In the genomic region with DNA sequence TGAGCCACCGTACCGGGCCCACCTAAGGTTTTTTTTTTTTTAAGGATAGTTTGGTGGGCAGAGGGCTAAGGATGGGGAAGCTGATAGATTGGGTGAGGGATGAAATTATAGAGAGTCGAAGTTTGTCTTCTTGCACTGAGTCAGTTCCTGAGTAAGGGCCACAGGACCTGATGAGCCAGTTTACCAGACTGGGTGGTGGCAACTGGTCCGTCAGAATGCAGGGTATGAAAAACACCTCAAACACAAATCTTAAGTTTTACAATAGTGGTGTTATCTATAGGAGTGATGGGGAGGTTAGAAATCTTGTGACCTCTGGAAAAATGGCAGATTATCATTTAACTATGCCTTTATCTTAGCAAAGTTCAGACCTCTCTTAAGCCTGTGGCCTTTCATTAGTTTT, we compare ENCODE assay signal across 18 cellular contexts. TPM values are rescaled to one million over a fixed set of nuclear protein-coding genes. Genes with fewer than 3 reads are reported as not detected.
DNase-seq lines count a peak whose midpoint lies in the region; ATAC-seq, FAIRE-seq and TF ChIP-seq lines count a peak whose summit lies in the region.
"Had no signal": no experiment of that assay in that cellular context is flagged by ENCODE, and none has a peak within 500 bp of the region (broad histone marks: within the 10 kb centered on the region; RNA-seq: fewer than 3 reads in every experiment).

No MANE protein-coding gene starts in this region.

- H3K79me2 ChIP-seq in DOHH2 (ENCODE audit: control insufficient read depth, low read length) (peaks cover 51% of the 10 kb centered on the region), PC-3 (ENCODE audit: low read length) (peaks cover 46% of the 10 kb centered on the region), smooth muscle cell (ENCODE audit: low read depth) (peaks cover 9% of the 10 kb centered on the region)

- H3K4me2 ChIP-seq in DOHH2 (ENCODE audit: low read length), result 0 out of 2 replicates have a peak overlapping the region, but pooled peaks have one; percentile 0
- peak overlapping the region; percentile 90 for H3K4me2 ChIP-seq in PC-3 (ENCODE audit: low read length)
- no peak overlapping the region for H3K4me2 ChIP-seq in smooth muscle cell
- H3K4me2 ChIP-seq: GM23338 had no signal

- H3K9ac ChIP-seq in PC-3 (ENCODE audit: low read length), result no peak overlapping the region
- H3K9ac ChIP-seq in smooth muscle cell (ENCODE audit: low read depth), result no peak overlapping the region

- H4K20me1 ChIP-seq in DOHH2 (ENCODE audit: control insufficient read depth, insufficient read depth, low read depth, low read length), result no peaks in the 10 kb centered on the region
- peaks cover 4% of the 10 kb centered on the region; the same call in 1 of the 2 replicates for H4K20me1 ChIP-seq in PC-3 (ENCODE audit: low read length)
- H4K20me1 ChIP-seq in smooth muscle cell (ENCODE audit: low read depth), result no peaks in the 10 kb centered on the region

- intact Hi-C loops in PC-3 (cut with micrococcal nuclease), result no loop called here

- TF ChIP-seq CTCF in DOHH2 (IDR thresholded peaks at IDR 0.05; ENCODE audit: low read depth, low read length, poor library complexity, severe bottlenecking) (no peak), PC-3 (conservative IDR thresholded peaks at IDR 0.05; ENCODE audit: low read depth, low read length) (no peak), smooth muscle cell (IDR thresholded peaks at IDR 0.05; ENCODE audit: borderline replicate concordance, insufficient read depth, poor library complexity, severe bottlenecking) (no peak)

- H3K27ac ChIP-seq in DOHH2 (ENCODE audit: low read depth, low read length) (no peak overlapping the region), PC-3 (ENCODE audit: low read length) (peak overlapping the region; percentile 53), esophagus (ENCODE audit: low read depth in 2 of 2, low read length in 1 of 2) (peak overlapping the region; percentile 52 to 76), smooth muscle cell (ENCODE audit: low read depth) (peak overlapping the region; percentile 42), small intestine (ENCODE audit: low read depth in 1 of 2, low read length in 1 of 2) (no peak overlapping the region)
- H3K27ac ChIP-seq: C4-2B had no signal

- H3K4me1 ChIP-seq in DOHH2 (ENCODE audit: control insufficient read depth, low read length) (peaks cover 42% of the 10 kb centered on the region), PC-3 (ENCODE audit: insufficient read depth, low read length) (peaks cover 36% of the 10 kb centered on the region), esophagus (ENCODE audit: control insufficient read depth in 2 of 2, insufficient read depth in 2 of 2, low read length in 1 of 2) (no peaks in the 10 kb centered on the region), smooth muscle cell (ENCODE audit: low read depth) (peaks cover 7% of the 10 kb centered on the region), small intestine (ENCODE audit: control insufficient read depth in 2 of 2, insufficient read depth in 1 of 2, low read depth in 1 of 2, low read length in 1 of 2) (peaks cover 0 to 2% of the 10 kb centered on the region in 2 donors)
- H3K4me1 ChIP-seq: BE2C had no signal

- H3K9me3 ChIP-seq in DOHH2 (ENCODE audit: control insufficient read depth, insufficient read depth, low read length), result no peaks in the 10 kb centered on the region
- peaks cover 15% of the 10 kb centered on the region; the same call in 1 of the 2 replicates for H3K9me3 ChIP-seq in PC-3 (ENCODE audit: low read length)
- peaks cover 6 to 8% of the 10 kb centered on the region in 2 donors for H3K9me3 ChIP-seq in esophagus (ENCODE audit: control insufficient read depth in 2 of 2, insufficient read depth in 1 of 2, low read depth in 1 of 2, low read length in 1 of 2)
- H3K9me3 ChIP-seq in smooth muscle cell (replicated peaks; ENCODE audit: low read depth), result no peaks in the 10 kb centered on the region
- no peaks in the 10 kb centered on the region for H3K9me3 ChIP-seq in small intestine (ENCODE audit: control insufficient read depth, low read depth)
- H3K9me3 ChIP-seq: BE2C had no signal

- H2AFZ ChIP-seq in PC-3 (ENCODE audit: low read length) (no peak overlapping the region), smooth muscle cell (ENCODE audit: low read depth) (no peak overlapping the region)
- H2AFZ ChIP-seq: GM23338 had no signal

- H3F3A ChIP-seq in DOHH2 (ENCODE audit: control insufficient read depth, insufficient read depth) (peaks cover 9% of the 10 kb centered on the region), PC-3 (ENCODE audit: low read length, unreplicated experiment) (no peaks in the 10 kb centered on the region), smooth muscle cell (ENCODE audit: low read depth) (peaks cover 16% of the 10 kb centered on the region)

- CTCF ChIA-PET in PC-3 (lab: Charles Lee), result no interaction called here

- DNase-seq in PC-3 (peak; percentile 77), smooth muscle cell (lab: John Stamatoyannopoulos, UW; ENCODE audit: unreplicated experiment) (no peak), small intestine (no peak), NCI-H1436 (lab: John Stamatoyannopoulos, UW) (no peak)
- no peak for DNase-seq in stimulated activated CD4-positive, alpha-beta T cell treated with anti-CD3 and anti-CD28 coated beads, Interleukin-4, amount 100 ng/mL, for 4 hours
- DNase-seq: BE2C; CD4-positive, alpha-beta memory T cell; DMS79 treated with DMSO at 0.1 percent for 48 hours; GDM1; H7 had no signal

- 84 to 85% methylated on average over 4 of the region's 4 CpGs for WGBS in esophagus, 2 donors
- WGBS in smooth muscle cell (ENCODE audit: low lambda C conversion rate), result 86% methylated on average over 4 of the region's 4 CpGs
- WGBS in small intestine, 3 donors, result 89 to 96% (median 94%) methylated on average over 4 of the region's 4 CpGs

- POLR2A ChIA-PET in PC-3 (lab: Charles Lee; ENCODE audit: unreplicated experiment), result interaction anchor here (0.6 kb wide), 1 partner anchor 48 kb away, joined by 3 read pairs; no protein-coding TSS in a partner anchor

- no peak overlapping the region for H3K4me3 ChIP-seq in DOHH2 (ENCODE audit: low read length)
- peak overlapping the region; percentile 47 for H3K4me3 ChIP-seq in PC-3 (ENCODE audit: low read length)
- no peak overlapping the region for H3K4me3 ChIP-seq in esophagus (ENCODE audit: low read depth in 1 of 2, low read length in 2 of 2)
- no peak overlapping the region for H3K4me3 ChIP-seq in smooth muscle cell
- H3K4me3 ChIP-seq in small intestine (ENCODE audit: low read depth in 1 of 2, low read length in 2 of 2), result no peak overlapping the region
- H3K4me3 ChIP-seq: GM23338 had no signal

- no TSS peak for BruUV-seq in PC-3 (replicated peaks; lab: Mats Ljungman, UMichigan)

- ATAC-seq in PC-3, result no peak
- no peak for ATAC-seq in HG02588 (IDR thresholded peaks at IDR 0.05; ENCODE audit: unreplicated experiment)
- ATAC-seq: GM23338 had no signal

- peaks cover 48% of the 10 kb centered on the region for H3K36me3 ChIP-seq in DOHH2 (ENCODE audit: control insufficient read depth, low read length)
- H3K36me3 ChIP-seq in PC-3 (ENCODE audit: low read depth, low read length), result peaks cover 32% of the 10 kb centered on the region
- H3K36me3 ChIP-seq in esophagus (ENCODE audit: control insufficient read depth in 2 of 2, insufficient read depth in 2 of 2, low read length in 1 of 2), result no peaks in the 10 kb centered on the region
- H3K36me3 ChIP-seq in smooth muscle cell (ENCODE audit: low read depth), result no peaks in the 10 kb centered on the region
- no peaks in the 10 kb centered on the region for H3K36me3 ChIP-seq in small intestine (ENCODE audit: control insufficient read depth in 2 of 2, insufficient read depth in 2 of 2, low read length in 2 of 2)
- H3K36me3 ChIP-seq: BE2C had no signal

- H3K27me3 ChIP-seq in DOHH2 (ENCODE audit: control insufficient read depth, low read length) (no peaks in the 10 kb centered on the region), PC-3 (ENCODE audit: low read length) (no peaks in the 10 kb centered on the region), esophagus (ENCODE audit: control insufficient read depth in 1 of 2, insufficient read depth in 2 of 2, low read length in 2 of 2) (no peaks in the 10 kb centered on the region), smooth muscle cell (ENCODE audit: low read depth) (no peaks in the 10 kb centered on the region), small intestine (ENCODE audit: control insufficient read depth in 2 of 2, insufficient read depth in 2 of 2, low read length in 2 of 2) (no peaks in the 10 kb centered on the region)

- FAIRE-seq in small intestine (lab: Jason Lieb, UNC), result no peak
- FAIRE-seq: A204.1, GM12892, HTR-8/SVneo had no signal

- H3K9me2 ChIP-seq in DOHH2 (replicated peaks; ENCODE audit: control insufficient read depth, low read length) (no peaks in the 10 kb centered on the region), PC-3 (replicated peaks; ENCODE audit: low read length) (no peaks in the 10 kb centered on the region)

RNA-seq across cellular contexts. Expression of gene ZNF860, which starts 2.8 kb away (rescaled TPM):
- total RNA-seq in PC-3 (2014; rRNA removed), result 7.9 and 10.5 TPM in 2 replicates
- 1 to 10 TPM in 1 of 2 donors, under 1 TPM in 1; 0.88 to 1.8 TPM for polyA plus RNA-seq in esophagus
- total RNA-seq in smooth muscle cell, result 0.85 and 1.6 TPM in 2 replicates
- 0.91 and 1.2 TPM in 2 replicates for polyA plus RNA-seq in smooth muscle cell
- under 1 TPM in 2 of 3 donors, not detected in 1; 0.27 to 0.31 TPM for polyA plus RNA-seq in small intestine
- total RNA-seq: CD4-positive, alpha-beta memory T cell had no signal

RNA-seq across cellular contexts. Expression of gene OSBPL10, which starts 3.3 kb away (rescaled TPM):
- 34.6 and 48.0 TPM in 2 replicates for total RNA-seq in PC-3 (2014; rRNA removed)
- 1 to 10 TPM; 6.4 to 9.0 TPM for polyA plus RNA-seq in esophagus
- total RNA-seq in smooth muscle cell, result 44.7 and 91.5 TPM in 2 replicates
- 45.1 and 48.9 TPM in 2 replicates for polyA plus RNA-seq in smooth muscle cell
- polyA plus RNA-seq in small intestine, result 1 to 10 TPM; 1.4 to 4.5 (median 3.1) TPM
- total RNA-seq: CD4-positive, alpha-beta memory T cell had no signal

Comparison
In these comparisons a context has a peak if more than half of its experiments do, and no peak if none do; other contexts are left out.
1. H3K27ac ChIP-seq: peak in PC-3 (single experiment), esophagus (2 of 2) and smooth muscle cell (single experiment); none in DOHH2 (single experiment) and small intestine (0 of 2).